In genomic region chr1:222579316-222579715, GRCh38 we compare ENCODE assay signal across 9 cellular contexts. TPM values are rescaled to one million over a fixed set of nuclear protein-coding genes. Genes with fewer than 3 reads are reported as not detected.
"Had no signal": no experiment of that assay in that cellular context is flagged by ENCODE, and none has a peak within 500 bp of the region (broad histone marks: within the 10 kb centered on the region; RNA-seq: fewer than 3 reads in every experiment).

No MANE protein-coding gene starts in this region.

- ATAC-seq: GM12878 had no signal

- H3K4me3 ChIP-seq: GM12878 had no signal

- DNase-seq: GDM1, GF-D8 had no signal

- FAIRE-seq: G401.6, GM12878, GM12891, GM12892, GM18507, GM19239 had no signal

RNA-seq across cellular contexts. Expression of gene HHIPL2, which starts 31.4 kb away (rescaled TPM):
- total RNA-seq: G401 had no signal
